Comparison of ENCODE assay signal across 1 cellular context in genomic region chr7:8625612-8626011, GRCh38.
A peak's percentile ranks its signal among the peaks of the same experiment; 100 is the strongest.
TF ChIP-seq lines count a peak whose summit lies in the region.

No MANE protein-coding gene starts in this region.

TF ChIP-seq in SK-N-SH treated with all-trans-retinoic acid at 6 μM for 48 hours, 23 proteins besides CTCF, POLR2A, EP300 and RAD21 (continued from another document):
- TF ChIP-seq CSRNP3 (CRISPR knock-in tag; IDR thresholded peaks at IDR 0.05) (peak; percentile 30; the same call in 1 of the 2 replicates), ZFP3 (CRISPR knock-in tag; IDR thresholded peaks at IDR 0.05) (peak; percentile 60; the same call in 1 of the 2 replicates), ZNF565 (CRISPR knock-in tag; conservative IDR thresholded peaks at IDR 0.05; ENCODE audit: low read depth) (no peak), GLIS3 (CRISPR knock-in tag; IDR thresholded peaks at IDR 0.05) (0 out of 2 replicates have a peak, but pooled peaks have one; percentile 20), SNAI2 (CRISPR knock-in tag; IDR thresholded peaks at IDR 0.05) (0 out of 2 replicates have a peak, but pooled peaks have one; percentile 13)
